In genomic region chr3:192830279-192831110, GRCh38 we compare ENCODE assay signal across 10 cellular contexts.
DNase-seq lines count a peak whose midpoint lies in the region; ATAC-seq and TF ChIP-seq lines count a peak whose summit lies in the region.
"Had no signal": no experiment of that assay in that cellular context is flagged by ENCODE, and none has a peak within 500 bp of the region (broad histone marks: within the 10 kb centered on the region; RNA-seq: fewer than 3 reads in every experiment).

No MANE protein-coding gene starts in this region.

- H3K27me3 Mint-ChIP-seq in nephron progenitor cell (ENCODE audit: low read depth, poor library complexity) = no peaks in the 10 kb centered on the region
- H3K27me3 Mint-ChIP-seq: IgD-negative memory B cell had no signal

- ATAC-seq in GM19463 (IDR thresholded peaks at IDR 0.05; ENCODE audit: unreplicated experiment) = peak; percentile 55
- ATAC-seq in HG03520 (IDR thresholded peaks at IDR 0.05; ENCODE audit: unreplicated experiment) = peak; percentile 49
- no peak for ATAC-seq in HG03457 (IDR thresholded peaks at IDR 0.05; ENCODE audit: unreplicated experiment)
- ATAC-seq: Right ventricle myocardium inferior had no signal

- H3K9ac ChIP-seq in adipocyte (ENCODE audit: low read length) = no peak overlapping the region

- H3K36me3 ChIP-seq in adipocyte (ENCODE audit: control insufficient read depth, insufficient read depth, low read length, severe bottlenecking) (no peaks in the 10 kb centered on the region), esophagus muscularis mucosa (no peaks in the 10 kb centered on the region)

- no peak for TF ChIP-seq POLR2A in esophagus muscularis mucosa (IDR thresholded peaks at IDR 0.05; ENCODE audit: low read depth)

- peaks cover 47% of the 10 kb centered on the region for H3K4me1 ChIP-seq in adipocyte (ENCODE audit: control insufficient read depth, insufficient read depth, low read length)
- peaks cover 16 to 54% (median 48%) of the 10 kb centered on the region in 4 donors for H3K4me1 ChIP-seq in esophagus muscularis mucosa

- no peak overlapping the region for H3K4me3 Mint-ChIP-seq in nephron progenitor cell
- H3K4me3 Mint-ChIP-seq: IgD-negative memory B cell had no signal

- peak overlapping the region; percentile 42 for H3K4me3 ChIP-seq in GM12865 (ENCODE audit: low read depth, low read length)
- H3K4me3 ChIP-seq in adipocyte (ENCODE audit: low read length) = peak overlapping the region; percentile 11
- H3K4me3 ChIP-seq in esophagus muscularis mucosa = no peak overlapping the region

- intact Hi-C loops in esophagus muscularis mucosa (cut with DNase I) = loop anchor here (5.0 kb wide), 1 partner anchor 87 kb away; the partner anchor contains the start of gene MB21D2

- peaks cover 47% of the 10 kb centered on the region for H3K4me1 Mint-ChIP-seq in nephron progenitor cell

- TF ChIP-seq CTCF in GM12865 (IDR thresholded peaks at IDR 0.05; ENCODE audit: insufficient read depth, low read depth, low read length, missing control alignments) = no peak
- TF ChIP-seq CTCF in nephron progenitor cell (IDR thresholded peaks at IDR 0.05) = no peak
- TF ChIP-seq CTCF in esophagus muscularis mucosa (IDR thresholded peaks at IDR 0.05) = no peak

- H3K9me3 ChIP-seq in adipocyte (ENCODE audit: control insufficient read depth, low read length) = no peaks in the 10 kb centered on the region
- no peaks in the 10 kb centered on the region for H3K9me3 ChIP-seq in esophagus muscularis mucosa

- no peak overlapping the region for H3K27ac ChIP-seq in esophagus muscularis mucosa (replicated peaks in 1 of 4)

- H3K9me3 Mint-ChIP-seq in nephron progenitor cell = peaks cover 16% of the 10 kb centered on the region

- H3K27ac Mint-ChIP-seq in nephron progenitor cell = no peak overlapping the region
- H3K27ac Mint-ChIP-seq: IgD-negative memory B cell had no signal

- H3K27me3 ChIP-seq in adipocyte (replicated peaks; ENCODE audit: control insufficient read depth, insufficient read depth, low read length) = no peaks in the 10 kb centered on the region
- no peaks in the 10 kb centered on the region for H3K27me3 ChIP-seq in esophagus muscularis mucosa

- no peak for TF ChIP-seq EP300 in esophagus muscularis mucosa (IDR thresholded peaks at IDR 0.05)

- WGBS in esophagus muscularis mucosa = 91% methylated on average over 7 of the region's 7 CpGs

- DNase-seq in GM12865 (ENCODE audit: low read depth) (peak; percentile 65), adipocyte (ENCODE audit: low read depth) (no peak), NCI-H1930 (lab: John Stamatoyannopoulos, UW) (no peak), nephron progenitor cell (no peak), esophagus muscularis mucosa (ENCODE audit: extremely low spot score) (no peak)

- H3K36me3 Mint-ChIP-seq in nephron progenitor cell (ENCODE audit: low read depth) = peaks cover 20% of the 10 kb centered on the region
- H3K36me3 Mint-ChIP-seq: IgD-negative memory B cell had no signal

Comparison
In these comparisons a context has a peak if more than half of its experiments do, and no peak if none do; other contexts are left out.
1. H3K4me3 ChIP-seq: peak in GM12865 (single experiment) and adipocyte (single experiment); none in esophagus muscularis mucosa (0 of 4).